In genomic region chr9:114156658-114157421, GRCh38 we compare ENCODE assay signal across 8 cellular contexts. TPM values are rescaled to one million over a fixed set of nuclear protein-coding genes. Genes with fewer than 3 reads are reported as not detected.
DNase-seq lines count a peak whose midpoint lies in the region; ATAC-seq and TF ChIP-seq lines count a peak whose summit lies in the region.

No MANE protein-coding gene starts in this region.

- H3K4me1 ChIP-seq in esophagus squamous epithelium (peaks cover 21 to 57% (median 29%) of the 10 kb centered on the region in 3 donors), transverse colon (peaks cover 11 to 24% (median 16%) of the 10 kb centered on the region in 4 donors)

- H3K27me3 ChIP-seq in esophagus squamous epithelium (peaks cover 0 to 46% (median 6%) of the 10 kb centered on the region in 4 donors), transverse colon (peaks cover 38% of the 10 kb centered on the region)

- peak overlapping the region; percentile 40 to 71 (median 65) for H3K4me3 ChIP-seq in esophagus squamous epithelium
- peak overlapping the region in 3 of 4 donors; percentile 34 to 68 (median 51) for H3K4me3 ChIP-seq in transverse colon

- peak overlapping the region; percentile 52 to 83 (median 74) for H3K27ac ChIP-seq in esophagus squamous epithelium
- peak overlapping the region; percentile 65 to 77 (median 72) for H3K27ac ChIP-seq in transverse colon

- no peaks in the 10 kb centered on the region for H3K9me3 ChIP-seq in esophagus squamous epithelium
- no peaks in the 10 kb centered on the region for H3K9me3 ChIP-seq in transverse colon

- no peak for TF ChIP-seq CTCF in esophagus squamous epithelium (IDR thresholded peaks at IDR 0.05)
- TF ChIP-seq CTCF in transverse colon (IDR thresholded peaks at IDR 0.05), result no peak

- ATAC-seq in HG02884 (IDR thresholded peaks at IDR 0.05; ENCODE audit: unreplicated experiment) (no peak), GM21529 (IDR thresholded peaks at IDR 0.05; ENCODE audit: unreplicated experiment) (no peak)

- peak; percentile 46 to 60 for DNase-seq in activated CD4-positive, alpha-beta T cell treated with anti-CD3 and anti-CD28 coated beads for 4 hours
- no peak for DNase-seq in activated CD4-positive, alpha-beta T cell treated with anti-CD3 and anti-CD28 coated beads for 1 hour
- DNase-seq in activated T-cell treated with anti-CD3 and anti-CD28 coated beads for 1 hour (ENCODE audit: low read depth) (peak; percentile 17), esophagus squamous epithelium (lab: John Stamatoyannopoulos, UW) (no peak), myocyte (ENCODE audit: low read depth) (peak; percentile 57), transverse colon (peak; percentile 27)

- no peaks in the 10 kb centered on the region for H3K36me3 ChIP-seq in esophagus squamous epithelium
- no peaks in the 10 kb centered on the region for H3K36me3 ChIP-seq in transverse colon

- TF ChIP-seq POLR2A in esophagus squamous epithelium (IDR thresholded peaks at IDR 0.05) (no peak), transverse colon (IDR thresholded peaks at IDR 0.05) (no peak)

- no peak for TF ChIP-seq EP300 in transverse colon (IDR thresholded peaks at IDR 0.05; ENCODE audit: low read depth)

- in situ Hi-C loops in transverse colon (cut with MboI; ENCODE audit: low pct_ligation_motif_present in 1 of 4, low pct_unique_long_range_greater_than_20kb in 1 of 4, low sequenced_read_pairs in 3 of 4), result loop anchor here in 1 of 4 donors (10.0 kb wide), 1 partner anchor 128 kb away; no protein-coding TSS in a partner anchor

- intact Hi-C loops in esophagus squamous epithelium (cut with DNase I) (loop anchor here (5.0 kb wide), 1 partner anchor 130 kb away; no protein-coding TSS in a partner anchor), transverse colon (cut with DNase I; ENCODE audit: low total_unique reads) (no loop called here)

- WGBS in esophagus squamous epithelium, 2 donors, result 22 to 36% methylated on average over 8 to 16 of the region's 31 CpGs
- 58 to 90% methylated on average over 2 to 26 of the region's 31 CpGs for WGBS in transverse colon (ENCODE audit: low coverage in 1 of 2), 2 donors

RNA-seq across cellular contexts. Expression of gene COL27A1, which starts 1.5 kb away (rescaled TPM):
- total RNA-seq in esophagus squamous epithelium, result 10 to 100 TPM in 2 of 4 donors, 1 to 10 TPM in 2; 7.5 to 34.0 (median 12.0) TPM
- 2.9 and 3.5 TPM in 2 replicates for total RNA-seq in myocyte
- 4.1 TPM for polyA plus RNA-seq in myocyte (2012)
- total RNA-seq in transverse colon, result 1 to 10 TPM; 2.1 to 9.0 (median 3.8) TPM

RNA-seq across cellular contexts. Expression of gene KIF12, which starts 57.7 kb away (rescaled TPM):
- 1 to 10 TPM in 1 of 4 donors, not detected in 3; 1.2 TPM for total RNA-seq in esophagus squamous epithelium
- total RNA-seq in myocyte, result not detected in 2 replicates
- polyA plus RNA-seq in myocyte (2012), result not detected
- total RNA-seq in transverse colon, result 10 to 100 TPM; 10.6 to 37.2 (median 20.0) TPM

Comparison
In these comparisons a context has a peak if more than half of its experiments do, and no peak if none do; other contexts are left out.
1. DNase-seq: peak in activated CD4-positive, alpha-beta T cell treated with anti-CD3 and anti-CD28 coated beads for 4 hours (2 of 2), activated T-cell treated with anti-CD3 and anti-CD28 coated beads for 1 hour (single experiment), myocyte (single experiment) and transverse colon (single experiment); none in activated CD4-positive, alpha-beta T cell treated with anti-CD3 and anti-CD28 coated beads for 1 hour (single experiment) and esophagus squamous epithelium (single experiment).
2. RNA of gene KIF12, which starts 57.7 kb away (total RNA-seq): 10.6 to 37.2 TPM in transverse colon; 1.2 TPM in esophagus squamous epithelium and not detected in myocyte; every median in the first group is over 4 times any median in the second.